12 cellular contexts compared by ENCODE assay signal in the genomic region with DNA sequence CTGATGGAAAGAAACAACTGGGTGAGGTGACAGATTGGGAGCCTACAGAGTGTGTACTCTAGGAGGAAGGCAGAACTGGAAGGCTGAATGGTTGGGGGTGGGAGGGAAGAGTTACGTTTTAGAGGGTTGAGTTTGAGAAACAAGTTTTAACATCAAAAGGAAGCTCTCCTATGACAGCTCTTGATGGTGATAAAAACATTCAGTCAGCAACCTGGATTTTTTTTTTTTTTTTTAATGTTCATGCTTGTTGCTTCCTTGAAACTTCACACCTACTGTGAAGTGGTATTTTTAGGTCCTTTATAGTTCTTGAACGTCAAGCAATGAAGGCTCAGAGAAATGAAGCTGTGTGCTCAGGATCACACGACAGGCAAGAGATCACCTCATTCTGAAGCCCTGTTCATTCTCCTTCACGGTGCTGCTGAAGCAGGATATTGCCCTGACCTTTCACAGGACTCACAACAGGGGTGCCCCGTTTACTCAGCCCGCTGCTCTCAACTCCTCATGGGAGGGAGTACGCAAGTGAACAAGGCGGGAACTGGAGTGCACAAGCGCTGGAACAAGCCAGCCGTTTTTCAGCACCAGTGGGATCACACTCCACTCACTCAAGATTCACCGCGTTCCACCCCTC. TPM values are rescaled to one million over a fixed set of nuclear protein-coding genes. Genes with fewer than 3 reads are reported as not detected.
A peak's percentile ranks its signal among the peaks of the same experiment; 100 is the strongest.
DNase-seq lines count a peak whose midpoint lies in the region; ATAC-seq and TF ChIP-seq lines count a peak whose summit lies in the region.
"Had no signal": no experiment of that assay in that cellular context is flagged by ENCODE, and none has a peak within 500 bp of the region (broad histone marks: within the 10 kb centered on the region; RNA-seq: fewer than 3 reads in every experiment).

No MANE protein-coding gene starts in this region.

- H3K27ac Mint-ChIP-seq in CD4-positive, alpha-beta T cell = peak overlapping the region; percentile 87
- H3K27ac Mint-ChIP-seq in activated naive CD8-positive, alpha-beta T cell = peak overlapping the region; percentile 99
- H3K27ac Mint-ChIP-seq in natural killer cell = peak overlapping the region; percentile 92 to 96

- H3K36me3 ChIP-seq in HEK293 (ENCODE audit: control insufficient read depth in 2 of 2, insufficient read depth in 1 of 2, low read length in 2 of 2) (peaks cover 0 to 12% of the 10 kb centered on the region in 2 experiments; a peak in 1 of 3 replicates), esophagus squamous epithelium (no peaks in the 10 kb centered on the region), gastroesophageal sphincter (no peaks in the 10 kb centered on the region), adrenal gland (replicated peaks in 1 of 2) (no peaks in the 10 kb centered on the region)
- H3K36me3 ChIP-seq: right atrium auricular region had no signal

- no peak for TF ChIP-seq CTCF in CD4-positive, alpha-beta T cell (IDR thresholded peaks at IDR 0.05)
- TF ChIP-seq CTCF in HEK293 (tag by site-specific recombination; IDR thresholded peaks at IDR 0.05) (no peak), natural killer cell (IDR thresholded peaks at IDR 0.05) (no peak), esophagus squamous epithelium (IDR thresholded peaks at IDR 0.05) (no peak), gastroesophageal sphincter (IDR thresholded peaks at IDR 0.05) (no peak), adrenal gland (IDR thresholded peaks at IDR 0.05) (no peak)

- DNase-seq in CD4-positive, alpha-beta T cell = peak in 2 of 10 experiments; percentile 36 to 39
- peak; percentile 27 for DNase-seq in natural killer cell
- DNase-seq in esophagus squamous epithelium (lab: John Stamatoyannopoulos, UW) = no peak
- no peak for DNase-seq in adrenal gland
- DNase-seq: Calu3 had no signal

- H3K4me1 ChIP-seq in HEK293 (ENCODE audit: control insufficient read depth, insufficient read depth, low read length) (no peaks in the 10 kb centered on the region), esophagus squamous epithelium (peaks cover 23 to 49% (median 28%) of the 10 kb centered on the region in 3 donors), gastroesophageal sphincter (peaks cover 0 to 41% (median 16%) of the 10 kb centered on the region in 3 donors), adrenal gland (replicated peaks in 1 of 2) (peaks cover 18 to 33% of the 10 kb centered on the region in 2 donors)

- no peaks in the 10 kb centered on the region for H3K9me3 Mint-ChIP-seq in CD4-positive, alpha-beta T cell
- no peaks in the 10 kb centered on the region for H3K9me3 Mint-ChIP-seq in activated naive CD8-positive, alpha-beta T cell (ENCODE audit: low read depth)
- no peaks in the 10 kb centered on the region for H3K9me3 Mint-ChIP-seq in natural killer cell

- no peaks in the 10 kb centered on the region for H3K27me3 Mint-ChIP-seq in CD4-positive, alpha-beta T cell
- no peaks in the 10 kb centered on the region for H3K27me3 Mint-ChIP-seq in activated naive CD8-positive, alpha-beta T cell
- peaks cover 0 to 4% of the 10 kb centered on the region in 2 donors for H3K27me3 Mint-ChIP-seq in natural killer cell (ENCODE audit: low read depth in 2 of 2)

- 72 to 86% methylated on average over 9 to 10 of the region's 12 CpGs for WGBS in esophagus squamous epithelium, 2 donors
- 58 to 69% methylated on average over 4 to 9 of the region's 12 CpGs for WGBS in gastroesophageal sphincter (ENCODE audit: low coverage in 1 of 2), 2 donors
- 45 to 69% (median 65%) methylated on average over 5 to 12 of the region's 12 CpGs for WGBS in adrenal gland, 4 donors

- CTCF ChIA-PET in CD4-positive, alpha-beta T cell (lab: Charles Lee) = interaction anchor here (1.2 to 2.1 kb wide), 2 partner anchors 13 to 81 kb away, joined by 3 to 5 read pairs; no protein-coding TSS in a partner anchor
- CTCF ChIA-PET in HEK293 (lab: Yijun Ruan, JAX) = interaction anchor here (0.6 to 2.5 kb wide), 8 partner anchors 13 to 275 kb away, joined by 3 to 9 read pairs (median 4); no protein-coding TSS in a partner anchor

- H3K27ac ChIP-seq in CD4-positive, alpha-beta T cell (ENCODE audit: low read depth, low read length) = peak overlapping the region; percentile 97
- H3K27ac ChIP-seq in HEK293 (ENCODE audit: extremely low read depth, low read depth, low read length) = no peak overlapping the region
- H3K27ac ChIP-seq in esophagus squamous epithelium = peak overlapping the region in 2 of 4 donors; percentile 96
- H3K27ac ChIP-seq in gastroesophageal sphincter = peak overlapping the region in 2 of 4 donors; percentile 97
- H3K27ac ChIP-seq in adrenal gland = no peak overlapping the region

- peak overlapping the region; percentile 71 for H3K4me3 Mint-ChIP-seq in CD4-positive, alpha-beta T cell
- peak overlapping the region; percentile 62 for H3K4me3 Mint-ChIP-seq in activated naive CD8-positive, alpha-beta T cell
- peak overlapping the region; percentile 99 for H3K4me3 Mint-ChIP-seq in natural killer cell

- H3K4me1 Mint-ChIP-seq in CD4-positive, alpha-beta T cell (ENCODE audit: low read depth) = peaks cover 60% of the 10 kb centered on the region
- peaks cover 64% of the 10 kb centered on the region for H3K4me1 Mint-ChIP-seq in activated naive CD8-positive, alpha-beta T cell (ENCODE audit: low read depth)
- peaks cover 49 to 53% of the 10 kb centered on the region in 2 donors for H3K4me1 Mint-ChIP-seq in natural killer cell

- POLR2A ChIA-PET in CD4-positive, alpha-beta T cell (lab: Charles Lee) = interaction anchor here (0.6 to 4.7 kb wide), 14 partner anchors 7 to 517 kb away, joined by 3 to 43 read pairs (median 4); a partner anchor contains a TSS
- POLR2A ChIA-PET in HEK293 (lab: Yijun Ruan, JAX) = no interaction called here

- no peak for TF ChIP-seq POLR2A in esophagus squamous epithelium (IDR thresholded peaks at IDR 0.05)
- TF ChIP-seq POLR2A in gastroesophageal sphincter (IDR thresholded peaks at IDR 0.05) = no peak
- no peak for TF ChIP-seq POLR2A in adrenal gland (IDR thresholded peaks at IDR 0.05)

- intact Hi-C loops in CD4-positive, alpha-beta T cell (cut with DNase I, micrococcal nuclease) = loop anchor here (2.0 to 5.0 kb wide), 2 partner anchors 216 to 420 kb away; a partner anchor contains a TSS
- intact Hi-C loops in natural killer cell (cut with micrococcal nuclease) = no loop called here
- intact Hi-C loops in esophagus squamous epithelium (cut with DNase I) = no loop called here
- intact Hi-C loops in adrenal gland (cut with DNase I) = no loop called here

- no peaks in the 10 kb centered on the region for H3K9me3 ChIP-seq in CD4-positive, alpha-beta T cell (ENCODE audit: control insufficient read depth, low read length)
- H3K9me3 ChIP-seq in HEK293 (ENCODE audit: control insufficient read depth, insufficient read depth, low read depth, low read length) (no peaks in the 10 kb centered on the region), esophagus squamous epithelium (no peaks in the 10 kb centered on the region), gastroesophageal sphincter (no peaks in the 10 kb centered on the region), adrenal gland (replicated peaks in 1 of 3) (no peaks in the 10 kb centered on the region)
- H3K9me3 ChIP-seq: right atrium auricular region had no signal

- H3K27me3 ChIP-seq in CD4-positive, alpha-beta T cell (ENCODE audit: control insufficient read depth, insufficient read depth, low read length) = no peaks in the 10 kb centered on the region
- H3K27me3 ChIP-seq in esophagus squamous epithelium (no peaks in the 10 kb centered on the region), gastroesophageal sphincter (no peaks in the 10 kb centered on the region), adrenal gland (no peaks in the 10 kb centered on the region)
- H3K27me3 ChIP-seq: right atrium auricular region had no signal

- ATAC-seq in CD4-positive, alpha-beta T cell (ENCODE audit: poor library complexity) = peak; percentile 55
- ATAC-seq in natural killer cell (peak; percentile 25 to 49 (median 44)), gastroesophageal sphincter (no peak), HG02642 (IDR thresholded peaks at IDR 0.05; ENCODE audit: poor library complexity, unreplicated experiment) (no peak)
- ATAC-seq: left lobe of liver had no signal

- H3K36me3 Mint-ChIP-seq in CD4-positive, alpha-beta T cell (ENCODE audit: low read depth) = peaks cover 22% of the 10 kb centered on the region
- peaks cover 6% of the 10 kb centered on the region for H3K36me3 Mint-ChIP-seq in activated naive CD8-positive, alpha-beta T cell
- H3K36me3 Mint-ChIP-seq in natural killer cell = no peaks in the 10 kb centered on the region

- no peak for TF ChIP-seq EP300 in gastroesophageal sphincter (IDR thresholded peaks at IDR 0.05)

- H3K4me3 ChIP-seq in HEK293 (ENCODE audit: low read depth, low read length) = no peak overlapping the region
- no peak overlapping the region for H3K4me3 ChIP-seq in esophagus squamous epithelium
- no peak overlapping the region for H3K4me3 ChIP-seq in gastroesophageal sphincter
- no peak overlapping the region for H3K4me3 ChIP-seq in adrenal gland

RNA-seq across cellular contexts. Expression of a gene that starts 1.6 kb away (rescaled TPM):
- 10 to 100 TPM; 27.8 to 32.9 TPM for total RNA-seq in CD4-positive, alpha-beta T cell
- total RNA-seq in natural killer cell (100 to 1,000 TPM in 1 of 3 donors, 10 to 100 TPM in 2; 89.3 to 102 (median 96.8) TPM), esophagus squamous epithelium (100 to 1,000 TPM in 1 of 4 donors, 10 to 100 TPM in 3; 66.7 to 115 (median 89.0) TPM), gastroesophageal sphincter (100 to 1,000 TPM; 107 to 132 (median 120) TPM), adrenal gland (100 to 1,000 TPM in 3 of 8 donors, 10 to 100 TPM in 5; 59.7 to 115 (median 91.5) TPM)
- polyA plus RNA-seq in adrenal gland = 10 to 100 TPM; 38.0 to 66.3 (median 65.0) TPM

RNA-seq across cellular contexts. Expression of a gene that starts 6.0 kb away (rescaled TPM):
- total RNA-seq in CD4-positive, alpha-beta T cell = 10 to 100 TPM; 63.2 to 67.3 TPM
- total RNA-seq in natural killer cell = 10 to 100 TPM; 61.0 to 69.7 (median 67.5) TPM
- 10 to 100 TPM; 65.0 to 90.2 (median 84.1) TPM for total RNA-seq in esophagus squamous epithelium
- 10 to 100 TPM; 50.2 to 73.6 (median 60.5) TPM for total RNA-seq in gastroesophageal sphincter
- total RNA-seq in adrenal gland = 100 to 1,000 TPM in 3 of 8 donors, 10 to 100 TPM in 5; 81.5 to 129 (median 98.2) TPM
- 100 to 1,000 TPM; 101 to 107 (median 103) TPM for polyA plus RNA-seq in adrenal gland

RNA-seq across cellular contexts. Expression of a gene that starts 11.9 kb away (rescaled TPM):
- total RNA-seq in CD4-positive, alpha-beta T cell = not detected
- not detected for total RNA-seq in natural killer cell
- 10 to 100 TPM; 11.8 to 52.7 (median 17.8) TPM for total RNA-seq in esophagus squamous epithelium
- 1 to 10 TPM; 3.2 to 8.9 (median 6.5) TPM for total RNA-seq in gastroesophageal sphincter
- 10 to 100 TPM; 14.4 to 66.1 (median 36.5) TPM for total RNA-seq in adrenal gland
- 10 to 100 TPM in 2 of 3 donors, 1 to 10 TPM in 1; 3.4 to 48.9 (median 37.9) TPM for polyA plus RNA-seq in adrenal gland

RNA-seq across cellular contexts. Expression of a gene that starts 39.6 kb away (rescaled TPM):
- total RNA-seq in CD4-positive, alpha-beta T cell = 10 to 100 TPM; 10.5 to 11.9 TPM
- total RNA-seq in natural killer cell (10 to 100 TPM; 11.6 to 26.5 (median 20.1) TPM), esophagus squamous epithelium (10 to 100 TPM in 2 of 4 donors, 1 to 10 TPM in 2; 4.0 to 11.5 (median 7.9) TPM), gastroesophageal sphincter (10 to 100 TPM; 16.7 to 48.4 (median 19.5) TPM), adrenal gland (10 to 100 TPM; 16.7 to 34.9 (median 31.0) TPM)
- 10 to 100 TPM; 15.8 to 57.7 (median 37.2) TPM for polyA plus RNA-seq in adrenal gland

RNA-seq across cellular contexts. Expression of a gene that starts 45.0 kb away (rescaled TPM):
- under 1 TPM in 1 of 2 experiments, not detected in 1; 0.20 TPM for total RNA-seq in CD4-positive, alpha-beta T cell
- total RNA-seq in natural killer cell = under 1 TPM in 1 of 3 donors, not detected in 2; 0.35 TPM
- total RNA-seq in esophagus squamous epithelium = not detected
- not detected for total RNA-seq in gastroesophageal sphincter
- total RNA-seq in adrenal gland = 1 to 10 TPM in 2 of 8 donors, under 1 TPM in 4, not detected in 2; 0.25 to 1.5 (median 0.71) TPM
- polyA plus RNA-seq in adrenal gland = 1 to 10 TPM in 1 of 3 donors, under 1 TPM in 2; 0.24 to 1.4 (median 0.48) TPM
- total RNA-seq: Calu3, fibroblast of lung, left lobe of liver, right atrium auricular region had no signal

Comparison
In these comparisons a context has a peak if more than half of its experiments do, and no peak if none do; other contexts are left out.
1. ATAC-seq: peak in CD4-positive, alpha-beta T cell (single experiment) and natural killer cell (3 of 3); none in gastroesophageal sphincter (single experiment) and HG02642 (single experiment).
2. intact Hi-C loops: an anchor here in CD4-positive, alpha-beta T cell (2.0 to 5.0 kb wide); none called in natural killer cell, esophagus squamous epithelium and adrenal gland.
3. Peak in every context shown above with its lines, with median percentiles within 50 percentile points of each other: H3K27ac Mint-ChIP-seq and H3K4me3 Mint-ChIP-seq.